In the genomic region with DNA sequence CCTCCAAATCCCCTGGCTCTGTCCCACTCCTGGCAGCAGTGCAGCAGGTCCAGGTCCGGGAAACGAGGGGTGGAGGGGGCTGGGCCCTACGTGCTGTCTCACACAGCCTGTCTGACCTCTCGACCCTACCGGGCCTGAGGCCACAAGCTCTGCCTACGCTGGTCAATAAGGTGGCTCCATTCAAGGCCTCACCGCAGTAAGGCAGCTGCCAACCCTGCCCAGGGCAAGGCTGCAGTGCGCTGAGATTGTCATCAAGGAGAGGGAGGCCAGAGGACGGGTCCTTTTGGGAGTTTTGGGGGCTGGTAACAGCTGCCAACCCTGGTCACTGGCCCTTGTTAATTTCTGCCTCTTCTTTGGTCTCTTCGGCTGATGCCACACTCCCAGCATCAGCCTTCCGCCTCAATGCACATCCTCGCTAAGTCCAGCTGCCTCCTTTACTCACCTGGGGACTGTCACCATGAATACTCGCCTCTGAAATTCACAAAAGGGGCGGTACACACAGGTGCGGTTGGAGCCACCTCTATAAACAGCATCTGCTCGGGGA, we compare ENCODE assay signal across 1 cellular context.
TF ChIP-seq lines count a peak whose summit lies in the region.

No MANE protein-coding gene starts in this region.

TF ChIP-seq in HepG2, 621 proteins besides CTCF, POLR2A, EP300 and RAD21 (continued from another document and continues in another):
- TF ChIP-seq, protein P1, sequence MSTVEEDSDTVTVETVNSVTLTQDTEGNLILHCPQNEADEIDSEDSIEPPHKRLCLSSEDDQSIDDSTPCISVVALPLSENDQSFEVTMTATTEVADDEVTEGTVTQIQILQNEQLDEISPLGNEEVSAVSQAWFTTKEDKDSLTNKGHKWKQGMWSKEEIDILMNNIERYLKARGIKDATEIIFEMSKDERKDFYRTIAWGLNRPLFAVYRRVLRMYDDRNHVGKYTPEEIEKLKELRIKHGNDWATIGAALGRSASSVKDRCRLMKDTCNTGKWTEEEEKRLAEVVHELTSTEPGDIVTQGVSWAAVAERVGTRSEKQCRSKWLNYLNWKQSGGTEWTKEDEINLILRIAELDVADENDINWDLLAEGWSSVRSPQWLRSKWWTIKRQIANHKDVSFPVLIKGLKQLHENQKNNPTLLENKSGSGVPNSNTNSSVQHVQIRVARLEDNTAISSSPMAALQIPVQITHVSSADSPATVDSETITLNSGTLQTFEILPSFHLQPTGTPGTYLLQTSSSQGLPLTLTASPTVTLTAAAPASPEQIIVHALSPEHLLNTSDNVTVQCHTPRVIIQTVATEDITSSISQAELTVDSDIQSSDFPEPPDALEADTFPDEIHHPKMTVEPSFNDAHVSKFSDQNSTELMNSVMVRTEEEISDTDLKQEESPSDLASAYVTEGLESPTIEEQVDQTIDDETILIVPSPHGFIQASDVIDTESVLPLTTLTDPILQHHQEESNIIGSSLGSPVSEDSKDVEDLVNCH (CRISPR knock-in tag; IDR thresholded peaks at IDR 0.05) = no peak
- TF ChIP-seq ATF7-NPFF (CRISPR knock-in tag; IDR thresholded peaks at IDR 0.05; ENCODE audit: low read depth) (no peak), SMC3 (IDR thresholded peaks at IDR 0.05; ENCODE audit: low read length) (no peak), TOPORS (CRISPR knock-in tag; IDR thresholded peaks at IDR 0.05) (no peak), MAF1 (CRISPR knock-in tag; IDR thresholded peaks at IDR 0.05; ENCODE audit: borderline replicate concordance) (no peak), LCORL (IDR thresholded peaks at IDR 0.05) (no peak), LCORL (CRISPR knock-in tag; IDR thresholded peaks at IDR 0.05) (peak; percentile 96), CENPX (CRISPR knock-in tag; IDR thresholded peaks at IDR 0.05) (no peak), CBFB (CRISPR knock-in tag; IDR thresholded peaks at IDR 0.05) (no peak), EHMT2 (IDR thresholded peaks at IDR 0.05; ENCODE audit: borderline replicate concordance, low read depth, low read length) (no peak), AGO2 (optimal IDR thresholded peaks at IDR 0.05; ENCODE audit: low read depth, low read length) (no peak), HOXA3 (CRISPR knock-in tag; IDR thresholded peaks at IDR 0.05) (peak; percentile 83)
- TF ChIP-seq, protein P2, sequence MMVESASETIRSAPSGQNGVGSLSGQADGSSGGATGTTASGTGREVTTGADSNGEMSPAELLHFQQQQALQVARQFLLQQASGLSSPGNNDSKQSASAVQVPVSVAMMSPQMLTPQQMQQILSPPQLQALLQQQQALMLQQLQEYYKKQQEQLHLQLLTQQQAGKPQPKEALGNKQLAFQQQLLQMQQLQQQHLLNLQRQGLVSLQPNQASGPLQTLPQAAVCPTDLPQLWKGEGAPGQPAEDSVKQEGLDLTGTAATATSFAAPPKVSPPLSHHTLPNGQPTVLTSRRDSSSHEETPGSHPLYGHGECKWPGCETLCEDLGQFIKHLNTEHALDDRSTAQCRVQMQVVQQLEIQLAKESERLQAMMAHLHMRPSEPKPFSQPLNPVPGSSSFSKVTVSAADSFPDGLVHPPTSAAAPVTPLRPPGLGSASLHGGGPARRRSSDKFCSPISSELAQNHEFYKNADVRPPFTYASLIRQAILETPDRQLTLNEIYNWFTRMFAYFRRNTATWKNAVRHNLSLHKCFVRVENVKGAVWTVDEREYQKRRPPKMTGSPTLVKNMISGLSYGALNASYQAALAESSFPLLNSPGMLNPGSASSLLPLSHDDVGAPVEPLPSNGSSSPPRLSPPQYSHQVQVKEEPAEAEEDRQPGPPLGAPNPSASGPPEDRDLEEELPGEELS (CRISPR knock-in tag; IDR thresholded peaks at IDR 0.05) = peak; percentile 74
- TF ChIP-seq, protein P3, sequence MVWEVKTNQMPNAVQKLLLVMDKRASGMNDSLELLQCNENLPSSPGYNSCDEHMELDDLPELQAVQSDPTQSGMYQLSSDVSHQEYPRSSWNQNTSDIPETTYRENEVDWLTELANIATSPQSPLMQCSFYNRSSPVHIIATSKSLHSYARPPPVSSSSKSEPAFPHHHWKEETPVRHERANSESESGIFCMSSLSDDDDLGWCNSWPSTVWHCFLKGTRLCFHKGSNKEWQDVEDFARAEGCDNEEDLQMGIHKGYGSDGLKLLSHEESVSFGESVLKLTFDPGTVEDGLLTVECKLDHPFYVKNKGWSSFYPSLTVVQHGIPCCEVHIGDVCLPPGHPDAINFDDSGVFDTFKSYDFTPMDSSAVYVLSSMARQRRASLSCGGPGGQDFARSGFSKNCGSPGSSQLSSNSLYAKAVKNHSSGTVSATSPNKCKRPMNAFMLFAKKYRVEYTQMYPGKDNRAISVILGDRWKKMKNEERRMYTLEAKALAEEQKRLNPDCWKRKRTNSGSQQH (CRISPR knock-in tag; IDR thresholded peaks at IDR 0.05; ENCODE audit: low read depth) = no peak
- TF ChIP-seq, protein P4, sequence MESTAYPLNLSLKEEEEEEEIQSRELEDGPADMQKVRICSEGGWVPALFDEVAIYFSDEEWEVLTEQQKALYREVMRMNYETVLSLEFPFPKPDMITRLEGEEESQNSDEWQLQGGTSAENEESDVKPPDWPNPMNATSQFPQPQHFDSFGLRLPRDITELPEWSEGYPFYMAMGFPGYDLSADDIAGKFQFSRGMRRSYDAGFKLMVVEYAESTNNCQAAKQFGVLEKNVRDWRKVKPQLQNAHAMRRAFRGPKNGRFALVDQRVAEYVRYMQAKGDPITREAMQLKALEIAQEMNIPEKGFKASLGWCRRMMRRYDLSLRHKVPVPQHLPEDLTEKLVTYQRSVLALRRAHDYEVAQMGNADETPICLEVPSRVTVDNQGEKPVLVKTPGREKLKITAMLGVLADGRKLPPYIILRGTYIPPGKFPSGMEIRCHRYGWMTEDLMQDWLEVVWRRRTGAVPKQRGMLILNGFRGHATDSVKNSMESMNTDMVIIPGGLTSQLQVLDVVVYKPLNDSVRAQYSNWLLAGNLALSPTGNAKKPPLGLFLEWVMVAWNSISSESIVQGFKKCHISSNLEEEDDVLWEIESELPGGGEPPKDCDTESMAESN (CRISPR knock-in tag; conservative IDR thresholded peaks at IDR 0.05) = no peak
- TF ChIP-seq, protein P5, sequence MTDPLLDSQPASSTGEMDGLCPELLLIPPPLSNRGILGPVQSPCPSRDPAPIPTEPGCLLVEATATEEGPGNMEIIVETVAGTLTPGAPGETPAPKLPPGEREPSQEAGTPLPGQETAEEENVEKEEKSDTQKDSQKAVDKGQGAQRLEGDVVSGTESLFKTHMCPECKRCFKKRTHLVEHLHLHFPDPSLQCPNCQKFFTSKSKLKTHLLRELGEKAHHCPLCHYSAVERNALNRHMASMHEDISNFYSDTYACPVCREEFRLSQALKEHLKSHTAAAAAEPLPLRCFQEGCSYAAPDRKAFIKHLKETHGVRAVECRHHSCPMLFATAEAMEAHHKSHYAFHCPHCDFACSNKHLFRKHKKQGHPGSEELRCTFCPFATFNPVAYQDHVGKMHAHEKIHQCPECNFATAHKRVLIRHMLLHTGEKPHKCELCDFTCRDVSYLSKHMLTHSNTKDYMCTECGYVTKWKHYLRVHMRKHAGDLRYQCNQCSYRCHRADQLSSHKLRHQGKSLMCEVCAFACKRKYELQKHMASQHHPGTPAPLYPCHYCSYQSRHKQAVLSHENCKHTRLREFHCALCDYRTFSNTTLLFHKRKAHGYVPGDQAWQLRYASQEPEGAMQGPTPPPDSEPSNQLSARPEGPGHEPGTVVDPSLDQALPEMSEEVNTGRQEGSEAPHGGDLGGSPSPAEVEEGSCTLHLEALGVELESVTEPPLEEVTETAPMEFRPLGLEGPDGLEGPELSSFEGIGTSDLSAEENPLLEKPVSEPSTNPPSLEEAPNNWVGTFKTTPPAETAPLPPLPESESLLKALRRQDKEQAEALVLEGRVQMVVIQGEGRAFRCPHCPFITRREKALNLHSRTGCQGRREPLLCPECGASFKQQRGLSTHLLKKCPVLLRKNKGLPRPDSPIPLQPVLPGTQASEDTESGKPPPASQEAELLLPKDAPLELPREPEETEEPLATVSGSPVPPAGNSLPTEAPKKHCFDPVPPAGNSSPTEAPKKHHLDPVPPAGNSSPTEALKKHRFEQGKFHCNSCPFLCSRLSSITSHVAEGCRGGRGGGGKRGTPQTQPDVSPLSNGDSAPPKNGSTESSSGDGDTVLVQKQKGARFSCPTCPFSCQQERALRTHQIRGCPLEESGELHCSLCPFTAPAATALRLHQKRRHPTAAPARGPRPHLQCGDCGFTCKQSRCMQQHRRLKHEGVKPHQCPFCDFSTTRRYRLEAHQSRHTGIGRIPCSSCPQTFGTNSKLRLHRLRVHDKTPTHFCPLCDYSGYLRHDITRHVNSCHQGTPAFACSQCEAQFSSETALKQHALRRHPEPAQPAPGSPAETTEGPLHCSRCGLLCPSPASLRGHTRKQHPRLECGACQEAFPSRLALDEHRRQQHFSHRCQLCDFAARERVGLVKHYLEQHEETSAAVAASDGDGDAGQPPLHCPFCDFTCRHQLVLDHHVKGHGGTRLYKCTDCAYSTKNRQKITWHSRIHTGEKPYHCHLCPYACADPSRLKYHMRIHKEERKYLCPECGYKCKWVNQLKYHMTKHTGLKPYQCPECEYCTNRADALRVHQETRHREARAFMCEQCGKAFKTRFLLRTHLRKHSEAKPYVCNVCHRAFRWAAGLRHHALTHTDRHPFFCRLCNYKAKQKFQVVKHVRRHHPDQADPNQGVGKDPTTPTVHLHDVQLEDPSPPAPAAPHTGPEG (CRISPR knock-in tag; IDR thresholded peaks at IDR 0.05) = no peak
- TF ChIP-seq, protein P6, sequence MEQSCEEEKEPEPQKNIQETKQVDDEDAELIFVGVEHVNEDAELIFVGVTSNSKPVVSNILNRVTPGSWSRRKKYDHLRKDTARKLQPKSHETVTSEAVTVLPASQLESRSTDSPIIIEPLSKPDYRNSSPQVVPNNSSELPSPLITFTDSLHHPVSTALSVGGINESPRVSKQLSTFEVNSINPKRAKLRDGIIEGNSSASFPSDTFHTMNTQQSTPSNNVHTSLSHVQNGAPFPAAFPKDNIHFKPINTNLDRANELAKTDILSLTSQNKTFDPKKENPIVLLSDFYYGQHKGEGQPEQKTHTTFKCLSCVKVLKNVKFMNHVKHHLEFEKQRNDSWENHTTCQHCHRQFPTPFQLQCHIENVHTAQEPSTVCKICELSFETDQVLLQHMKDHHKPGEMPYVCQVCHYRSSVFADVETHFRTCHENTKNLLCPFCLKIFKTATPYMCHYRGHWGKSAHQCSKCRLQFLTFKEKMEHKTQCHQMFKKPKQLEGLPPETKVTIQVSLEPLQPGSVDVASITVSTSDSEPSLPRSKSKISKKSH (CRISPR knock-in tag; IDR thresholded peaks at IDR 0.05; ENCODE audit: borderline replicate concordance) = peak; percentile 49; the same call in 1 of the 2 replicates
- TF ChIP-seq, protein P7, sequence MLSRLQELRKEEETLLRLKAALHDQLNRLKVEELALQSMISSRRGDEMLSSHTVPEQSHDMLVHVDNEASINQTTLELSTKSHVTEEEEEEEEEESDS (CRISPR knock-in tag; IDR thresholded peaks at IDR 0.05; ENCODE audit: borderline replicate concordance) = no peak
- TF ChIP-seq, protein P8, sequence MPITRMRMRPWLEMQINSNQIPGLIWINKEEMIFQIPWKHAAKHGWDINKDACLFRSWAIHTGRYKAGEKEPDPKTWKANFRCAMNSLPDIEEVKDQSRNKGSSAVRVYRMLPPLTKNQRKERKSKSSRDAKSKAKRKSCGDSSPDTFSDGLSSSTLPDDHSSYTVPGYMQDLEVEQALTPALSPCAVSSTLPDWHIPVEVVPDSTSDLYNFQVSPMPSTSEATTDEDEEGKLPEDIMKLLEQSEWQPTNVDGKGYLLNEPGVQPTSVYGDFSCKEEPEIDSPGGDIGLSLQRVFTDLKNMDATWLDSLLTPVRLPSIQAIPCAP (CRISPR knock-in tag; IDR thresholded peaks at IDR 0.05; ENCODE audit: low read depth) = no peak
- TF ChIP-seq, protein P9, sequence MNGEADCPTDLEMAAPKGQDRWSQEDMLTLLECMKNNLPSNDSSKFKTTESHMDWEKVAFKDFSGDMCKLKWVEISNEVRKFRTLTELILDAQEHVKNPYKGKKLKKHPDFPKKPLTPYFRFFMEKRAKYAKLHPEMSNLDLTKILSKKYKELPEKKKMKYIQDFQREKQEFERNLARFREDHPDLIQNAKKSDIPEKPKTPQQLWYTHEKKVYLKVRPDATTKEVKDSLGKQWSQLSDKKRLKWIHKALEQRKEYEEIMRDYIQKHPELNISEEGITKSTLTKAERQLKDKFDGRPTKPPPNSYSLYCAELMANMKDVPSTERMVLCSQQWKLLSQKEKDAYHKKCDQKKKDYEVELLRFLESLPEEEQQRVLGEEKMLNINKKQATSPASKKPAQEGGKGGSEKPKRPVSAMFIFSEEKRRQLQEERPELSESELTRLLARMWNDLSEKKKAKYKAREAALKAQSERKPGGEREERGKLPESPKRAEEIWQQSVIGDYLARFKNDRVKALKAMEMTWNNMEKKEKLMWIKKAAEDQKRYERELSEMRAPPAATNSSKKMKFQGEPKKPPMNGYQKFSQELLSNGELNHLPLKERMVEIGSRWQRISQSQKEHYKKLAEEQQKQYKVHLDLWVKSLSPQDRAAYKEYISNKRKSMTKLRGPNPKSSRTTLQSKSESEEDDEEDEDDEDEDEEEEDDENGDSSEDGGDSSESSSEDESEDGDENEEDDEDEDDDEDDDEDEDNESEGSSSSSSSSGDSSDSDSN (CRISPR knock-in tag; IDR thresholded peaks at IDR 0.05) = no peak; the same call in 1 of the 2 replicates
- TF ChIP-seq, protein P10, sequence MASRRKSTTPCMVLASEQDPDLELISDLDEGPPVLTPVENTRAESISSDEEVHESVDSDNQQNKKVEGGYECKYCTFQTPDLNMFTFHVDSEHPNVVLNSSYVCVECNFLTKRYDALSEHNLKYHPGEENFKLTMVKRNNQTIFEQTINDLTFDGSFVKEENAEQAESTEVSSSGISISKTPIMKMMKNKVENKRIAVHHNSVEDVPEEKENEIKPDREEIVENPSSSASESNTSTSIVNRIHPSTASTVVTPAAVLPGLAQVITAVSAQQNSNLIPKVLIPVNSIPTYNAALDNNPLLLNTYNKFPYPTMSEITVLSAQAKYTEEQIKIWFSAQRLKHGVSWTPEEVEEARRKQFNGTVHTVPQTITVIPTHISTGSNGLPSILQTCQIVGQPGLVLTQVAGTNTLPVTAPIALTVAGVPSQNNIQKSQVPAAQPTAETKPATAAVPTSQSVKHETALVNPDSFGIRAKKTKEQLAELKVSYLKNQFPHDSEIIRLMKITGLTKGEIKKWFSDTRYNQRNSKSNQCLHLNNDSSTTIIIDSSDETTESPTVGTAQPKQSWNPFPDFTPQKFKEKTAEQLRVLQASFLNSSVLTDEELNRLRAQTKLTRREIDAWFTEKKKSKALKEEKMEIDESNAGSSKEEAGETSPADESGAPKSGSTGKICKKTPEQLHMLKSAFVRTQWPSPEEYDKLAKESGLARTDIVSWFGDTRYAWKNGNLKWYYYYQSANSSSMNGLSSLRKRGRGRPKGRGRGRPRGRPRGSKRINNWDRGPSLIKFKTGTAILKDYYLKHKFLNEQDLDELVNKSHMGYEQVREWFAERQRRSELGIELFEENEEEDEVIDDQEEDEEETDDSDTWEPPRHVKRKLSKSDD (CRISPR knock-in tag; IDR thresholded peaks at IDR 0.05; ENCODE audit: low read depth) = 0 out of 2 replicates have a peak, but pooled peaks have one; percentile 47
- TF ChIP-seq, protein P11, sequence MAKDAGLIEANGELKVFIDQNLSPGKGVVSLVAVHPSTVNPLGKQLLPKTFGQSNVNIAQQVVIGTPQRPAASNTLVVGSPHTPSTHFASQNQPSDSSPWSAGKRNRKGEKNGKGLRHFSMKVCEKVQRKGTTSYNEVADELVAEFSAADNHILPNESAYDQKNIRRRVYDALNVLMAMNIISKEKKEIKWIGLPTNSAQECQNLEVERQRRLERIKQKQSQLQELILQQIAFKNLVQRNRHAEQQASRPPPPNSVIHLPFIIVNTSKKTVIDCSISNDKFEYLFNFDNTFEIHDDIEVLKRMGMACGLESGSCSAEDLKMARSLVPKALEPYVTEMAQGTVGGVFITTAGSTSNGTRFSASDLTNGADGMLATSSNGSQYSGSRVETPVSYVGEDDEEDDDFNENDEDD (CRISPR knock-in tag; IDR thresholded peaks at IDR 0.05; ENCODE audit: borderline replicate concordance) = peak; percentile 56; the same call in 1 of the 2 replicates
